In genomic region chr2:10278029-10278762, GRCh38 we compare ENCODE assay signal across 1 cellular context.
TF ChIP-seq lines count a peak whose summit lies in the region.

No MANE protein-coding gene starts in this region.

TF ChIP-seq in HepG2, 621 proteins besides CTCF, POLR2A, EP300 and RAD21 (continued from another document and continues in another):
- TF ChIP-seq KIAA2018 (CRISPR knock-in tag; IDR thresholded peaks at IDR 0.05; ENCODE audit: borderline replicate concordance): no peak
- TF ChIP-seq NAIF1 (CRISPR knock-in tag; IDR thresholded peaks at IDR 0.05; ENCODE audit: borderline replicate concordance): peak; percentile 53; the same call in 1 of the 2 replicates
- no peak for TF ChIP-seq SATB2 (CRISPR knock-in tag; IDR thresholded peaks at IDR 0.05)
- no peak; the same call in 1 of the 2 replicates for TF ChIP-seq ZBTB42 (CRISPR knock-in tag; IDR thresholded peaks at IDR 0.05)
- TF ChIP-seq RARG (CRISPR knock-in tag; IDR thresholded peaks at IDR 0.05; ENCODE audit: low read depth): no peak
- peak; percentile 99 for TF ChIP-seq HNRNPL (IDR thresholded peaks at IDR 0.05; ENCODE audit: low read depth, low read length)
- TF ChIP-seq REXO4 (CRISPR knock-in tag; IDR thresholded peaks at IDR 0.05; ENCODE audit: borderline replicate concordance): no peak
- 0 out of 2 replicates have a peak, but pooled peaks have one; percentile 38 for TF ChIP-seq TCF7 (IDR thresholded peaks at IDR 0.05; ENCODE audit: low read depth)
- peak; percentile 68 for TF ChIP-seq TARDBP (CRISPR knock-in tag; IDR thresholded peaks at IDR 0.05)
- TF ChIP-seq, protein P1, sequence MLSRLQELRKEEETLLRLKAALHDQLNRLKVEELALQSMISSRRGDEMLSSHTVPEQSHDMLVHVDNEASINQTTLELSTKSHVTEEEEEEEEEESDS (CRISPR knock-in tag; IDR thresholded peaks at IDR 0.05; ENCODE audit: borderline replicate concordance): no peak; the same call in 1 of the 2 replicates
- peak; percentile 76; the same call in 1 of the 2 replicates for TF ChIP-seq ZNF30 (CRISPR knock-in tag; IDR thresholded peaks at IDR 0.05)
- TF ChIP-seq FOSL2 (CRISPR knock-in tag; IDR thresholded peaks at IDR 0.05): peak; percentile 42; the same call in 1 of the 2 replicates
- no peak for TF ChIP-seq TCF7L2 (IDR thresholded peaks at IDR 0.05; ENCODE audit: low read depth, low read length)
- TF ChIP-seq PHF20 (CRISPR knock-in tag; IDR thresholded peaks at IDR 0.05): peak; percentile 57; the same call in 1 of the 2 replicates
- no peak for TF ChIP-seq E2F2 (CRISPR knock-in tag; IDR thresholded peaks at IDR 0.05; ENCODE audit: borderline replicate concordance)
- no peak for TF ChIP-seq MATR3 (CRISPR knock-in tag; IDR thresholded peaks at IDR 0.05)
- no peak; the same call in 1 of the 2 replicates for TF ChIP-seq ZNF337 (CRISPR knock-in tag; IDR thresholded peaks at IDR 0.05; ENCODE audit: borderline replicate concordance, low read depth)
- no peak for TF ChIP-seq ZKSCAN1 (IDR thresholded peaks at IDR 0.05; ENCODE audit: low read length)
- peak; percentile 92 for TF ChIP-seq MYC (CRISPR knock-in tag; IDR thresholded peaks at IDR 0.05; ENCODE audit: borderline replicate concordance)
- no peak for TF ChIP-seq RFX1 (IDR thresholded peaks at IDR 0.05)
- TF ChIP-seq HDAC6 (IDR thresholded peaks at IDR 0.05; ENCODE audit: low read depth, low read length): no peak
- TF ChIP-seq ZNF543 (CRISPR knock-in tag; IDR thresholded peaks at IDR 0.05): peak; percentile 97
- TF ChIP-seq, protein P2, sequence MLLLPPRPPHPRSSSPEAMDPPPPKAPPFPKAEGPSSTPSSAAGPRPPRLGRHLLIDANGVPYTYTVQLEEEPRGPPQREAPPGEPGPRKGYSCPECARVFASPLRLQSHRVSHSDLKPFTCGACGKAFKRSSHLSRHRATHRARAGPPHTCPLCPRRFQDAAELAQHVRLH (CRISPR knock-in tag; IDR thresholded peaks at IDR 0.05; ENCODE audit: borderline replicate concordance, low read depth): no peak
- TF ChIP-seq SP140L (CRISPR knock-in tag; IDR thresholded peaks at IDR 0.05; ENCODE audit: borderline replicate concordance): no peak
- TF ChIP-seq ZNF234 (CRISPR knock-in tag; conservative IDR thresholded peaks at IDR 0.05): no peak
- TF ChIP-seq, protein P3, sequence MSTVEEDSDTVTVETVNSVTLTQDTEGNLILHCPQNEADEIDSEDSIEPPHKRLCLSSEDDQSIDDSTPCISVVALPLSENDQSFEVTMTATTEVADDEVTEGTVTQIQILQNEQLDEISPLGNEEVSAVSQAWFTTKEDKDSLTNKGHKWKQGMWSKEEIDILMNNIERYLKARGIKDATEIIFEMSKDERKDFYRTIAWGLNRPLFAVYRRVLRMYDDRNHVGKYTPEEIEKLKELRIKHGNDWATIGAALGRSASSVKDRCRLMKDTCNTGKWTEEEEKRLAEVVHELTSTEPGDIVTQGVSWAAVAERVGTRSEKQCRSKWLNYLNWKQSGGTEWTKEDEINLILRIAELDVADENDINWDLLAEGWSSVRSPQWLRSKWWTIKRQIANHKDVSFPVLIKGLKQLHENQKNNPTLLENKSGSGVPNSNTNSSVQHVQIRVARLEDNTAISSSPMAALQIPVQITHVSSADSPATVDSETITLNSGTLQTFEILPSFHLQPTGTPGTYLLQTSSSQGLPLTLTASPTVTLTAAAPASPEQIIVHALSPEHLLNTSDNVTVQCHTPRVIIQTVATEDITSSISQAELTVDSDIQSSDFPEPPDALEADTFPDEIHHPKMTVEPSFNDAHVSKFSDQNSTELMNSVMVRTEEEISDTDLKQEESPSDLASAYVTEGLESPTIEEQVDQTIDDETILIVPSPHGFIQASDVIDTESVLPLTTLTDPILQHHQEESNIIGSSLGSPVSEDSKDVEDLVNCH (CRISPR knock-in tag; IDR thresholded peaks at IDR 0.05): no peak
- TF ChIP-seq, protein P4, sequence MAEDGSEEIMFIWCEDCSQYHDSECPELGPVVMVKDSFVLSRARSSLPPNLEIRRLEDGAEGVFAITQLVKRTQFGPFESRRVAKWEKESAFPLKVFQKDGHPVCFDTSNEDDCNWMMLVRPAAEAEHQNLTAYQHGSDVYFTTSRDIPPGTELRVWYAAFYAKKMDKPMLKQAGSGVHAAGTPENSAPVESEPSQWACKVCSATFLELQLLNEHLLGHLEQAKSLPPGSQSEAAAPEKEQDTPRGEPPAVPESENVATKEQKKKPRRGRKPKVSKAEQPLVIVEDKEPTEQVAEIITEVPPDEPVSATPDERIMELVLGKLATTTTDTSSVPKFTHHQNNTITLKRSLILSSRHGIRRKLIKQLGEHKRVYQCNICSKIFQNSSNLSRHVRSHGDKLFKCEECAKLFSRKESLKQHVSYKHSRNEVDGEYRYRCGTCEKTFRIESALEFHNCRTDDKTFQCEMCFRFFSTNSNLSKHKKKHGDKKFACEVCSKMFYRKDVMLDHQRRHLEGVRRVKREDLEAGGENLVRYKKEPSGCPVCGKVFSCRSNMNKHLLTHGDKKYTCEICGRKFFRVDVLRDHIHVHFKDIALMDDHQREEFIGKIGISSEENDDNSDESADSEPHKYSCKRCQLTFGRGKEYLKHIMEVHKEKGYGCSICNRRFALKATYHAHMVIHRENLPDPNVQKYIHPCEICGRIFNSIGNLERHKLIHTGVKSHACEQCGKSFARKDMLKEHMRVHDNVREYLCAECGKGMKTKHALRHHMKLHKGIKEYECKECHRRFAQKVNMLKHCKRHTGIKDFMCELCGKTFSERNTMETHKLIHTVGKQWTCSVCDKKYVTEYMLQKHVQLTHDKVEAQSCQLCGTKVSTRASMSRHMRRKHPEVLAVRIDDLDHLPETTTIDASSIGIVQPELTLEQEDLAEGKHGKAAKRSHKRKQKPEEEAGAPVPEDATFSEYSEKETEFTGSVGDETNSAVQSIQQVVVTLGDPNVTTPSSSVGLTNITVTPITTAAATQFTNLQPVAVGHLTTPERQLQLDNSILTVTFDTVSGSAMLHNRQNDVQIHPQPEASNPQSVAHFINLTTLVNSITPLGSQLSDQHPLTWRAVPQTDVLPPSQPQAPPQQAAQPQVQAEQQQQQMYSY (CRISPR knock-in tag; IDR thresholded peaks at IDR 0.05): no peak
- 0 out of 2 replicates have a peak, but pooled peaks have one; percentile 81 for TF ChIP-seq U2AF2 (IDR thresholded peaks at IDR 0.05; ENCODE audit: low read depth, low read length)
- no peak for TF ChIP-seq ZNF20 (CRISPR knock-in tag; IDR thresholded peaks at IDR 0.05)
- peak; percentile 48; the same call in 1 of the 2 replicates for TF ChIP-seq FOXK2 (IDR thresholded peaks at IDR 0.05)
- TF ChIP-seq ZNF607 (CRISPR knock-in tag; IDR thresholded peaks at IDR 0.05; ENCODE audit: borderline replicate concordance): peak; percentile 82; the same call in 1 of the 2 replicates
- peak; percentile 20; the same call in 1 of the 2 replicates for TF ChIP-seq FOXK1 (CRISPR knock-in tag; IDR thresholded peaks at IDR 0.05; ENCODE audit: borderline replicate concordance, low read depth)
- peak; percentile 91 for TF ChIP-seq SMYD3 (CRISPR knock-in tag; IDR thresholded peaks at IDR 0.05)
- no peak for TF ChIP-seq DR1 (CRISPR knock-in tag; IDR thresholded peaks at IDR 0.05)
- TF ChIP-seq ZFP90 (CRISPR knock-in tag; IDR thresholded peaks at IDR 0.05; ENCODE audit: borderline replicate concordance): peak; percentile 6; the same call in 1 of the 2 replicates
- peak; percentile 16; the same call in 1 of the 2 replicates for TF ChIP-seq MEF2D (CRISPR knock-in tag; IDR thresholded peaks at IDR 0.05)
- 0 out of 2 replicates have a peak, but pooled peaks have one; percentile 51 for TF ChIP-seq ZNF761 (CRISPR knock-in tag; conservative IDR thresholded peaks at IDR 0.05)
- no peak for TF ChIP-seq SRY (CRISPR knock-in tag; IDR thresholded peaks at IDR 0.05)
- no peak for TF ChIP-seq ZNF10 (CRISPR knock-in tag; IDR thresholded peaks at IDR 0.05; ENCODE audit: borderline replicate concordance, low read depth)
- peak; percentile 64 for TF ChIP-seq RBM39 (IDR thresholded peaks at IDR 0.05; ENCODE audit: low read depth, low read length, poor library complexity, severe bottlenecking)
- no peak for TF ChIP-seq ZUFSP (CRISPR knock-in tag; IDR thresholded peaks at IDR 0.05; ENCODE audit: borderline replicate concordance)
- TF ChIP-seq, protein P5, sequence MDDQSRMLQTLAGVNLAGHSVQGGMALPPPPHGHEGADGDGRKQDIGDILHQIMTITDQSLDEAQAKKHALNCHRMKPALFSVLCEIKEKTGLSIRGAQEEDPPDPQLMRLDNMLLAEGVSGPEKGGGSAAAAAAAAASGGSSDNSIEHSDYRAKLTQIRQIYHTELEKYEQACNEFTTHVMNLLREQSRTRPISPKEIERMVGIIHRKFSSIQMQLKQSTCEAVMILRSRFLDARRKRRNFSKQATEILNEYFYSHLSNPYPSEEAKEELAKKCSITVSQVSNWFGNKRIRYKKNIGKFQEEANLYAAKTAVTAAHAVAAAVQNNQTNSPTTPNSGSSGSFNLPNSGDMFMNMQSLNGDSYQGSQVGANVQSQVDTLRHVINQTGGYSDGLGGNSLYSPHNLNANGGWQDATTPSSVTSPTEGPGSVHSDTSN (CRISPR knock-in tag; IDR thresholded peaks at IDR 0.05; ENCODE audit: borderline replicate concordance): no peak
- TF ChIP-seq, protein P6, sequence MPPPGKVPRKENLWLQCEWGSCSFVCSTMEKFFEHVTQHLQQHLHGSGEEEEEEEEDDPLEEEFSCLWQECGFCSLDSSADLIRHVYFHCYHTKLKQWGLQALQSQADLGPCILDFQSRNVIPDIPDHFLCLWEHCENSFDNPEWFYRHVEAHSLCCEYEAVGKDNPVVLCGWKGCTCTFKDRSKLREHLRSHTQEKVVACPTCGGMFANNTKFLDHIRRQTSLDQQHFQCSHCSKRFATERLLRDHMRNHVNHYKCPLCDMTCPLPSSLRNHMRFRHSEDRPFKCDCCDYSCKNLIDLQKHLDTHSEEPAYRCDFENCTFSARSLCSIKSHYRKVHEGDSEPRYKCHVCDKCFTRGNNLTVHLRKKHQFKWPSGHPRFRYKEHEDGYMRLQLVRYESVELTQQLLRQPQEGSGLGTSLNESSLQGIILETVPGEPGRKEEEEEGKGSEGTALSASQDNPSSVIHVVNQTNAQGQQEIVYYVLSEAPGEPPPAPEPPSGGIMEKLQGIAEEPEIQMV (CRISPR knock-in tag; IDR thresholded peaks at IDR 0.05; ENCODE audit: low read depth): peak; percentile 71; the same call in 1 of the 2 replicates
